ENCODE assay signal across 29 cellular contexts in the genomic region with DNA sequence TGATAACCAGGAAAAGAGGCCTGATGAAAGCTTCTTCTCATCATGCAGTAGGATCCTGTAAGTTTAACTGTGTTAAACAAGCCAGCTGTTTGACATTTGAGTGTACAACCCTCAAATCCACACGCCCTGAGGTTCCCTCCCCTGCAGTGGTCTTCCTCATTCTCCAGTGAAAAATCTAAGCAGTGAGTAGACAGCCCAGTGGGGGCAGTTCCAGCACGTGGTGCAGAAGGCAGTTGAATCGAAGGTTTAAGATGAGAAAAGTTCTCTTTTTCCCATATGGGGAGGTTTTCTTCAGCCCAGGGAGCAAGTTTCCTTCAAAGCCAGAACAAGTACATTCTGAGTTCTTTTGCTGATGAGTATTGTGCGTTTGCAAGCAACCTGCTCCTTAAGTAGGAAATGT.
"Had no signal": no experiment of that assay in that cellular context is flagged by ENCODE, and none has a peak within 500 bp of the region (broad histone marks: within the 10 kb centered on the region; RNA-seq: fewer than 3 reads in every experiment).

No MANE protein-coding gene starts in this region.

- H3K4me1 Mint-ChIP-seq: natural killer cell; nephron; stimulated activated effector memory CD8-positive, alpha-beta T cell treated with anti-CD3 and anti-CD28 coated beads, Interleukin-12 subunit alpha, Interleukin-12 subunit beta, amount 100 ng/mL, for 72 hours; stimulated activated naive B cell treated with anti-CD40 and anti-IgM and Interleukin-4, amounts not matched to agents 10 μg/mL and 1 μg/mL and 100 μg/mL, for 72 hours had no signal

- H3K27me3 Mint-ChIP-seq: stimulated activated naive B cell treated with anti-CD40 and anti-IgM and Interleukin-4, amounts not matched to agents 10 μg/mL and 1 μg/mL and 100 μg/mL, for 72 hours had no signal

- DNase-seq: naive thymus-derived CD4-positive, alpha-beta T cell; natural killer cell; occipital lobe; ovary; posterior cingulate gyrus; psoas muscle; right cardiac atrium; right lobe of liver; sigmoid colon; small intestine; stimulated activated CD4-positive, alpha-beta T cell treated with anti-CD3 and anti-CD28 coated beads, Interleukin-15, amount 100 ng/mL, for 24 hours; stimulated activated CD4-positive, alpha-beta T cell treated with anti-CD3 and anti-CD28 coated beads, Interleukin-2, amount 100 ng/mL, for 24 hours; stimulated activated CD4-positive, alpha-beta T cell treated with anti-CD3 and anti-CD28 coated beads, Interleukin-2, amount 100 ng/mL, for 48 hours; stimulated activated CD4-positive, alpha-beta T cell treated with anti-CD3 and anti-CD28 coated beads, Interleukin-4, amount 100 ng/mL, for 24 hours; stimulated activated naive B cell treated with anti-CD40 and anti-IgM and Interleukin-4, amounts not matched to agents 10 μg/mL and 1 μg/mL and 100 μg/mL, for 72 hours; stimulated activated naive CD4-positive, alpha-beta T cell treated with Interleukin-2 at 50 U/mL for 16 hours; substantia nigra; testis; tibial artery; transverse colon; upper lobe of right lung; uterus had no signal

- H3K4me3 ChIP-seq: neural progenitor cell, ovary, psoas muscle, right lobe of liver, sigmoid colon, suprapubic skin, testis, tibial artery, transverse colon, upper lobe of right lung, uterus had no signal

- H3K27ac Mint-ChIP-seq: naive thymus-derived CD4-positive, alpha-beta T cell; natural killer cell; nephron; neural progenitor cell; progenitor cell of endocrine pancreas; stimulated activated effector memory CD8-positive, alpha-beta T cell treated with anti-CD3 and anti-CD28 coated beads, Interleukin-12 subunit alpha, Interleukin-12 subunit beta, amount 100 ng/mL, for 72 hours; stimulated activated naive B cell treated with anti-CD40 and anti-IgM and Interleukin-4, amounts not matched to agents 10 μg/mL and 1 μg/mL and 100 μg/mL, for 72 hours; stimulated activated naive CD8-positive, alpha-beta T cell treated with anti-CD3 and anti-CD28 coated beads, Interleukin-15, Interleukin-2, amounts not matched to agents 100 ng/mL and 50 ng/mL, for 24 hours; type B pancreatic cell had no signal

- ATAC-seq: naive thymus-derived CD4-positive, alpha-beta T cell; natural killer cell; psoas muscle; right cardiac atrium; right lobe of liver; stimulated activated effector memory CD8-positive, alpha-beta T cell treated with anti-CD3 and anti-CD28 coated beads, Interleukin-12 subunit alpha, Interleukin-12 subunit beta, amount 100 ng/mL, for 72 hours; stimulated activated naive B cell treated with anti-CD40 and anti-IgM and Interleukin-4, amounts not matched to agents 10 μg/mL and 1 μg/mL and 100 μg/mL, for 72 hours; upper lobe of right lung had no signal

- FAIRE-seq: small intestine had no signal

- H3K9me3 Mint-ChIP-seq: nephron, neural progenitor cell, type B pancreatic cell had no signal

- H3K36me3 Mint-ChIP-seq: naive thymus-derived CD4-positive, alpha-beta T cell; natural killer cell; neural progenitor cell; stimulated activated effector memory CD8-positive, alpha-beta T cell treated with anti-CD3 and anti-CD28 coated beads, Interleukin-12 subunit alpha, Interleukin-12 subunit beta, amount 100 ng/mL, for 72 hours; stimulated activated naive B cell treated with anti-CD40 and anti-IgM and Interleukin-4, amounts not matched to agents 10 μg/mL and 1 μg/mL and 100 μg/mL, for 72 hours; type B pancreatic cell had no signal

- H3K4me3 Mint-ChIP-seq: naive thymus-derived CD4-positive, alpha-beta T cell; natural killer cell; nephron; neural progenitor cell; stimulated activated effector memory CD8-positive, alpha-beta T cell treated with anti-CD3 and anti-CD28 coated beads, Interleukin-12 subunit alpha, Interleukin-12 subunit beta, amount 100 ng/mL, for 72 hours; stimulated activated naive B cell treated with anti-CD40 and anti-IgM and Interleukin-4, amounts not matched to agents 10 μg/mL and 1 μg/mL and 100 μg/mL, for 72 hours; stimulated activated naive CD8-positive, alpha-beta T cell treated with anti-CD3 and anti-CD28 coated beads, Interleukin-15, Interleukin-2, amounts not matched to agents 100 ng/mL and 50 ng/mL, for 24 hours; type B pancreatic cell had no signal
